Comparison of ENCODE assay signal across 11 cellular contexts in genomic region chr1:63935553-63935952, GRCh38.
DNase-seq lines count a peak whose midpoint lies in the region; ATAC-seq lines count a peak whose summit lies in the region.
"Had no signal": no experiment of that assay in that cellular context is flagged by ENCODE, and none has a peak within 500 bp of the region (broad histone marks: within the 10 kb centered on the region; RNA-seq: fewer than 3 reads in every experiment).

No MANE protein-coding gene starts in this region.

- H3K27ac Mint-ChIP-seq in activated naive CD4-positive, alpha-beta T cell treated with anti-CD3 and anti-CD28 coated beads, Interleukin-2, amount 50 U/mL, for 72 hours: no peak overlapping the region

- no peaks in the 10 kb centered on the region for H3K9me3 Mint-ChIP-seq in activated naive CD4-positive, alpha-beta T cell treated with anti-CD3 and anti-CD28 coated beads, Interleukin-2, amount 50 U/mL, for 72 hours

- DNase-seq in myocyte (ENCODE audit: low read depth) (peak; percentile 31), NCI-H2227 treated with DMSO at 0.1 percent for 48 hours (lab: John Stamatoyannopoulos, UW) (no peak)
- DNase-seq in activated naive CD4-positive, alpha-beta T cell treated with anti-CD3 and anti-CD28 coated beads, Interleukin-2, amount 50 U/mL, for 72 hours (ENCODE audit: low spot score in 2 of 2): no peak
- DNase-seq: activated CD4-positive, alpha-beta T cell treated with anti-CD3 and anti-CD28 coated beads, Interleukin-2, amount 50 U/mL, for 1 hour; activated naive CD4-positive, alpha-beta T cell; NCI-H1092; stimulated activated CD4-positive, alpha-beta T cell treated with anti-CD3 and anti-CD28 coated beads, Interleukin-15, amount 100 ng/mL, for 24 hours had no signal

- no peaks in the 10 kb centered on the region for H3K36me3 Mint-ChIP-seq in activated naive CD4-positive, alpha-beta T cell treated with anti-CD3 and anti-CD28 coated beads, Interleukin-2, amount 50 U/mL, for 72 hours

- peak; percentile 49 for ATAC-seq in GM19324 (IDR thresholded peaks at IDR 0.05; ENCODE audit: low FRiP score, unreplicated experiment)
- peak; percentile 73 for ATAC-seq in HG02642 (IDR thresholded peaks at IDR 0.05; ENCODE audit: poor library complexity, unreplicated experiment)
- peak; percentile 89 for ATAC-seq in HG03571 (IDR thresholded peaks at IDR 0.05; ENCODE audit: unreplicated experiment)
- ATAC-seq in GM21390 (IDR thresholded peaks at IDR 0.05; ENCODE audit: unreplicated experiment): no peak
- ATAC-seq in activated naive CD4-positive, alpha-beta T cell treated with anti-CD3 and anti-CD28 coated beads, Interleukin-2, amount 50 U/mL, for 72 hours: no peak

Comparison
In these comparisons a context has a peak if more than half of its experiments do, and no peak if none do; other contexts are left out.
1. ATAC-seq: peak in GM19324 (single experiment), HG02642 (single experiment) and HG03571 (single experiment); none in GM21390 (single experiment) and activated naive CD4-positive, alpha-beta T cell treated with anti-CD3 and anti-CD28 coated beads, Interleukin-2, amount 50 U/mL, for 72 hours (0 of 2).